In genomic region chr2:46559257-46559656, GRCh38 we compare ENCODE assay signal across 1 cellular context.
TF ChIP-seq lines count a peak whose summit lies in the region.

No MANE protein-coding gene starts in this region.

TF ChIP-seq in SK-N-SH treated with all-trans-retinoic acid at 6 μM for 48 hours, 23 proteins besides CTCF, POLR2A, EP300 and RAD21:
- TF ChIP-seq CREB5 (CRISPR knock-in tag; IDR thresholded peaks at IDR 0.05; ENCODE audit: low read depth) (no peak), TCF4 (CRISPR knock-in tag; IDR thresholded peaks at IDR 0.05; ENCODE audit: borderline replicate concordance) (no peak), TSHZ2 (CRISPR knock-in tag; IDR thresholded peaks at IDR 0.05) (no peak), ZC3H10 (CRISPR knock-in tag; IDR thresholded peaks at IDR 0.05) (no peak), ZNF70 (CRISPR knock-in tag; IDR thresholded peaks at IDR 0.05) (no peak), PATZ1 (CRISPR knock-in tag; IDR thresholded peaks at IDR 0.05; ENCODE audit: borderline replicate concordance) (no peak), SNAI2 (CRISPR knock-in tag; IDR thresholded peaks at IDR 0.05) (no peak), RARB (CRISPR knock-in tag; IDR thresholded peaks at IDR 0.05) (no peak), ISL1 (CRISPR knock-in tag; IDR thresholded peaks at IDR 0.05) (no peak), ZFP30 (CRISPR knock-in tag; IDR thresholded peaks at IDR 0.05) (no peak), GLIS3 (CRISPR knock-in tag; IDR thresholded peaks at IDR 0.05) (no peak), BACH2 (CRISPR knock-in tag; IDR thresholded peaks at IDR 0.05; ENCODE audit: borderline replicate concordance) (no peak)
